Comparison of ENCODE assay signal across 8 cellular contexts in genomic region chr11:94128171-94128745, GRCh38. TPM values are rescaled to one million over a fixed set of nuclear protein-coding genes. Genes with fewer than 3 reads are reported as not detected.
DNase-seq lines count a peak whose midpoint lies in the region; ATAC-seq and TF ChIP-seq lines count a peak whose summit lies in the region.

No MANE protein-coding gene starts in this region.

- TF ChIP-seq CTCF in PC-3 (conservative IDR thresholded peaks at IDR 0.05; ENCODE audit: low read depth, low read length) (no peak), vagina (IDR thresholded peaks at IDR 0.05) (no peak)

- peak overlapping the region; percentile 88 for H3K4me2 ChIP-seq in BLaER1
- H3K4me2 ChIP-seq in PC-3 (ENCODE audit: low read length): peak overlapping the region; percentile 92

- ATAC-seq in GM18870 (IDR thresholded peaks at IDR 0.05; ENCODE audit: unreplicated experiment) (peak; percentile 4), HG03103 (IDR thresholded peaks at IDR 0.05; ENCODE audit: low read depth, unreplicated experiment) (peak; percentile 19), PC-3 (peak; percentile 28)

- H4K20me1 ChIP-seq in BLaER1: peaks cover 35% of the 10 kb centered on the region
- peaks cover 38% of the 10 kb centered on the region for H4K20me1 ChIP-seq in PC-3 (ENCODE audit: low read length)

- no peak for TF ChIP-seq POLR2A in vagina (IDR thresholded peaks at IDR 0.05)

- H3F3A ChIP-seq in PC-3 (ENCODE audit: low read length, unreplicated experiment): no peaks in the 10 kb centered on the region

- no peaks in the 10 kb centered on the region for H3K9me2 ChIP-seq in PC-3 (replicated peaks; ENCODE audit: low read length)

- H3K27ac ChIP-seq in BLaER1: peak overlapping the region; percentile 95
- peak overlapping the region; percentile 91 for H3K27ac ChIP-seq in PC-3 (ENCODE audit: low read length)
- H3K27ac ChIP-seq in effector memory CD4-positive, alpha-beta T cell (ENCODE audit: insufficient read depth, low read length, poor library complexity, severe bottlenecking): peak overlapping the region; percentile 72
- peak overlapping the region; percentile 93 to 95 for H3K27ac ChIP-seq in mucosa of rectum (ENCODE audit: low read depth in 2 of 2, low read length in 2 of 2)
- H3K27ac ChIP-seq in vagina: peak overlapping the region; percentile 94

- H2AFZ ChIP-seq in PC-3 (ENCODE audit: low read length): peak overlapping the region; percentile 74

- peaks cover 20% of the 10 kb centered on the region for H3K9me3 ChIP-seq in BLaER1
- H3K9me3 ChIP-seq in PC-3 (ENCODE audit: low read length): no peaks in the 10 kb centered on the region
- H3K9me3 ChIP-seq in effector memory CD4-positive, alpha-beta T cell (ENCODE audit: control insufficient read depth, low read length): no peaks in the 10 kb centered on the region
- no peaks in the 10 kb centered on the region for H3K9me3 ChIP-seq in mucosa of rectum (ENCODE audit: control insufficient read depth in 2 of 2, low read length in 2 of 2)
- H3K9me3 ChIP-seq in vagina: no peaks in the 10 kb centered on the region

- TSS peak; percentile 74 for BruUV-seq in PC-3 (replicated peaks; lab: Mats Ljungman, UMichigan)

- intact Hi-C loops in PC-3 (cut with micrococcal nuclease) (no loop called here), vagina (cut with DNase I) (no loop called here)

- H3K9ac ChIP-seq in BLaER1 (peak overlapping the region; percentile 93), PC-3 (ENCODE audit: low read length) (peak overlapping the region; percentile 96), mucosa of rectum (ENCODE audit: low read depth in 1 of 2, low read length in 2 of 2) (peak overlapping the region; percentile 88 to 90)

- H3K36me3 ChIP-seq in BLaER1 (no peaks in the 10 kb centered on the region; the same call in 1 of the 2 replicates), PC-3 (ENCODE audit: low read depth, low read length) (no peaks in the 10 kb centered on the region), mucosa of rectum (ENCODE audit: control insufficient read depth in 2 of 2, insufficient read depth in 2 of 2, low read length in 2 of 2) (no peaks in the 10 kb centered on the region), vagina (no peaks in the 10 kb centered on the region)
- no peaks in the 10 kb centered on the region for H3K36me3 ChIP-seq in effector memory CD4-positive, alpha-beta T cell (ENCODE audit: control insufficient read depth, insufficient read depth, low read length)

- CTCF ChIA-PET in PC-3 (lab: Charles Lee): interaction anchor here (0.6 to 2.2 kb wide), 5 partner anchors 23 to 476 kb away, joined by 3 to 9 read pairs (median 3); no protein-coding TSS in a partner anchor

- no peak for DNase-seq in PC-3
- no peak for DNase-seq in effector memory CD4-positive, alpha-beta T cell
- peak in 1 of 2 donors; percentile 89 for DNase-seq in vagina (ENCODE audit: extremely low spot score in 2 of 2)
- no peak for DNase-seq in GDM1 (lab: John Stamatoyannopoulos, UW)

- H3K79me2 ChIP-seq in PC-3 (ENCODE audit: low read length): peaks cover 64% of the 10 kb centered on the region

- H3K27me3 ChIP-seq in BLaER1 (no peaks in the 10 kb centered on the region), PC-3 (ENCODE audit: low read length) (no peaks in the 10 kb centered on the region), mucosa of rectum (ENCODE audit: control insufficient read depth in 2 of 2, insufficient read depth in 2 of 2, low read length in 2 of 2) (no peaks in the 10 kb centered on the region), vagina (no peaks in the 10 kb centered on the region)
- H3K27me3 ChIP-seq in effector memory CD4-positive, alpha-beta T cell (replicated peaks; ENCODE audit: control insufficient read depth, insufficient read depth, low read length, poor library complexity, severe bottlenecking): no peaks in the 10 kb centered on the region

- H3K4me3 ChIP-seq in BLaER1 (peak overlapping the region; percentile 86), PC-3 (ENCODE audit: low read length) (peak overlapping the region; percentile 94), mucosa of rectum (ENCODE audit: low read length in 2 of 2) (peak overlapping the region; percentile 91 to 93), vagina (peak overlapping the region; percentile 71 to 88)
- peak overlapping the region; percentile 76 for H3K4me3 ChIP-seq in effector memory CD4-positive, alpha-beta T cell (ENCODE audit: insufficient read depth, low read depth, low read length, poor library complexity, severe bottlenecking)

- POLR2A ChIA-PET in PC-3 (lab: Charles Lee; ENCODE audit: unreplicated experiment): interaction anchor here (0.5 to 0.8 kb wide), 4 partner anchors 223 to 384 kb away, joined by 3 to 11 read pairs (median 4); partner anchors contain the start of genes C11orf97 and VSTM5

- H3K4me1 ChIP-seq in BLaER1 (peaks cover 45% of the 10 kb centered on the region), PC-3 (ENCODE audit: insufficient read depth, low read length) (peaks cover 48% of the 10 kb centered on the region), mucosa of rectum (ENCODE audit: control insufficient read depth in 2 of 2, insufficient read depth in 2 of 2, low read length in 2 of 2) (peaks cover 12 to 18% of the 10 kb centered on the region in 2 donors), vagina (peaks cover 49% of the 10 kb centered on the region)
- H3K4me1 ChIP-seq in effector memory CD4-positive, alpha-beta T cell (ENCODE audit: control insufficient read depth, insufficient read depth, low read length, poor library complexity, severe bottlenecking): peaks cover 17% of the 10 kb centered on the region

RNA-seq across cellular contexts. Expression of gene PANX1, which starts 0.4 kb away (rescaled TPM):
- total RNA-seq in PC-3 (2014; rRNA removed) (62.9 and 67.7 TPM in 2 replicates), vagina (18.9 TPM)
